23 cellular contexts compared by ENCODE assay signal in genomic region chr5:162842725-162843124, GRCh38.
A peak's percentile ranks its signal among the peaks of the same experiment; 100 is the strongest.
DNase-seq lines count a peak whose midpoint lies in the region; ATAC-seq and TF ChIP-seq lines count a peak whose summit lies in the region.
"Had no signal": no experiment of that assay in that cellular context is flagged by ENCODE, and none has a peak within 500 bp of the region (broad histone marks: within the 10 kb centered on the region; RNA-seq: fewer than 3 reads in every experiment).

No MANE protein-coding gene starts in this region.

- peak; percentile 14 for DNase-seq in MCF 10A (ENCODE audit: unreplicated experiment)
- DNase-seq in breast epithelium (ENCODE audit: low spot score in 2 of 2): no peak
- peak; percentile 2 for DNase-seq in NB4 (ENCODE audit: low read depth)
- DNase-seq in iPS-NIHi11 (ENCODE audit: low spot score): peak; percentile 7
- DNase-seq in AML-193 (lab: John Stamatoyannopoulos, UW): no peak
- no peak for DNase-seq in CD1c-positive myeloid dendritic cell (ENCODE audit: extremely low spot score)
- DNase-seq in foreskin keratinocyte: no peak
- DNase-seq in activated gamma-delta T cell treated with Interleukin-2 at 50 U/mL for 16 hours: no peak
- DNase-seq: 8988T; CD4-positive, alpha-beta T cell; DMS53; HCEC 1CT; KBM-7; MG63; NCI-H1417; NCI-H1694; NCI-H2029 treated with DMSO at 0.1 percent for 48 hours; NCI-H2227 treated with DMSO at 0.1 percent for 48 hours; NCI-H526 treated with DMSO at 0.1 percent for 48 hours; Peyer's patch; SIG-M5 had no signal

- H3K27me3 ChIP-seq in breast epithelium: no peaks in the 10 kb centered on the region
- no peaks in the 10 kb centered on the region for H3K27me3 ChIP-seq in foreskin keratinocyte
- H3K27me3 ChIP-seq: BLaER1, MG63, Peyer's patch had no signal

- H3K9me3 ChIP-seq in breast epithelium: no peaks in the 10 kb centered on the region
- H3K9me3 ChIP-seq: BLaER1, MG63, Peyer's patch had no signal

- BruUV-seq in MCF 10A (replicated peaks; lab: Mats Ljungman, UMichigan): no TSS peak

- no peaks in the 10 kb centered on the region for H3K4me1 ChIP-seq in breast epithelium
- no peaks in the 10 kb centered on the region for H3K4me1 ChIP-seq in foreskin keratinocyte
- H3K4me1 ChIP-seq: BLaER1, Peyer's patch had no signal

- peaks cover under 1% of the 10 kb centered on the region for H3K27me3 Mint-ChIP-seq in MCF 10A (ENCODE audit: insufficient read depth, unreplicated experiment)
- H3K27me3 Mint-ChIP-seq: CD4-positive, alpha-beta T cell had no signal

- H3K9me3 Mint-ChIP-seq in MCF 10A (ENCODE audit: unreplicated experiment): no peaks in the 10 kb centered on the region

- no peak overlapping the region for H3K27ac Mint-ChIP-seq in MCF 10A (ENCODE audit: low read depth, unreplicated experiment)
- H3K27ac Mint-ChIP-seq: CD4-positive, alpha-beta T cell had no signal

- no peak overlapping the region for H3K4me3 Mint-ChIP-seq in MCF 10A (ENCODE audit: unreplicated experiment)
- H3K4me3 Mint-ChIP-seq: CD4-positive, alpha-beta T cell had no signal

- TF ChIP-seq POLR2A in breast epithelium (IDR thresholded peaks at IDR 0.05): no peak
- no peak for TF ChIP-seq POLR2A in NB4 (IDR thresholded peaks at IDR 0.05; ENCODE audit: extremely low read depth, insufficient read length)

- no peak for ATAC-seq in foreskin keratinocyte

- H3K36me3 ChIP-seq in breast epithelium: no peaks in the 10 kb centered on the region
- H3K36me3 ChIP-seq: BLaER1, MG63, Peyer's patch had no signal

- POLR2A ChIA-PET in MCF 10A (lab: Yijun Ruan, JAX): no interaction called here

- CTCF ChIA-PET in MCF 10A (lab: Yijun Ruan, JAX): interaction anchor here (0.7 kb wide), 1 partner anchor 19 kb away, joined by 3 read pairs; no protein-coding TSS in a partner anchor

- no peak overlapping the region for H3K4me3 ChIP-seq in breast epithelium
- H3K4me3 ChIP-seq in NB4 (ENCODE audit: low read depth, low read length): no peak overlapping the region
- H3K4me3 ChIP-seq: BLaER1, MG63, Peyer's patch, SK-N-MC had no signal

- TF ChIP-seq CTCF in MCF 10A (IDR thresholded peaks at IDR 0.05; ENCODE audit: unreplicated experiment) (no peak), breast epithelium (IDR thresholded peaks at IDR 0.05) (no peak), NB4 (IDR thresholded peaks at IDR 0.05; ENCODE audit: low read depth, low read length) (no peak), foreskin keratinocyte (conservative IDR thresholded peaks at IDR 0.05) (no peak)

- H3K27ac ChIP-seq in breast epithelium (no peak overlapping the region), foreskin keratinocyte (no peak overlapping the region)
- H3K27ac ChIP-seq: BLaER1, Peyer's patch, SK-N-MC had no signal

- intact Hi-C loops in MCF 10A (cut with micrococcal nuclease) (no loop called here), breast epithelium (cut with DNase I; ENCODE audit: low total_unique reads) (no loop called here)

- H3K36me3 Mint-ChIP-seq in MCF 10A (ENCODE audit: insufficient read depth, unreplicated experiment): no peaks in the 10 kb centered on the region

- H3K4me1 Mint-ChIP-seq in MCF 10A (ENCODE audit: insufficient read depth, unreplicated experiment): no peaks in the 10 kb centered on the region

Comparison
In these comparisons a context has a peak if more than half of its experiments do, and no peak if none do; other contexts are left out.
1. DNase-seq: peak in MCF 10A (single experiment), NB4 (single experiment) and iPS-NIHi11 (single experiment); none in breast epithelium (0 of 2), AML-193 (0 of 2), CD1c-positive myeloid dendritic cell (single experiment), foreskin keratinocyte (0 of 2) and activated gamma-delta T cell treated with Interleukin-2 at 50 U/mL for 16 hours (single experiment).